Comparison of ENCODE assay signal across 1 cellular context in the genomic region with DNA sequence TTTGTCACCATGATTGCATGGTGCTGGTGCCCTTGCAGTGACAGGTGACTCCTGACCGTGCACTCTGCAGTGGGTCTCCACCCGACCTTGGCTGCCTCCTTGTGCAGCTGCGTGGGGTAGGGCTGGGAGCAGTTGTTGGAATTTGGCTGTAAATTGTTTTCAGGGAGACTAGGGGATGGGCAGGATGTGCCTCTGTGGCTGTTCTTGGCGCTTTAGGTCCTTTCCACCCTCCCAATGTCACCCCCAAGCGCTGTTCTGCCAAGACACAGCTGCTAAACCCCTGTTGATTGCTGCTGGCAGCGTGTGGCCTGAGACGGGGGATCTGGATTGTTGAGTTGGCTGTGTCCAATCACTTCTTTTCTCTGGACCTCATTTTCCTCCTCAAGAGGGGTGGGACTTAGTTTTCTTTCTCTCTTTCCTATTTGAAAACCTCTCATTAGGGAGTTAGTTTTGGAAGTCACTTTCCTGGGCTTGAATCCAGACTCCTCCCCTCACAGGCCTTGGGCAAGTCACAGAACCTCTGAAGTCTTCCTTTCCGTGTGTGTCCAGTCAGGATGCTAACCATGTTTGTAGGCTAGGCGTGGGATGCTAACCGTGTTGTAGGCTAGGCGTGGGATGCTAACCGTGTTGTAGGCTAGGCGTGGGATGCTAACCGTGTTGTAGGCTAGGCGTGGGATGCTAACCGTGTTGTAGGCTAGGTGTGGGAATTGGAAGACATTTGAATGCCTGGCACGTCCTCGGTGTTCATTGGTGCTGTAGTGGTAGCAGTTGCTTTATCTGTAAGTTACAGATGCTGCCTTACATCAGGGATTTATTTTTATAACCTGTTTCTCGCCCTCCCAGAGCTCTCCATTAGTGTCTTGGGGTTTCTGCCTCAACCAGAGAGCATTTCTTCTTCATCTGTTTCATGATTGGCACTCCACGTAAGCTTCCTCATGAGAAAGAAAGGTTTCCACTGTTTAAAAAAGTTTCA.
TF ChIP-seq lines count a peak whose summit lies in the region.

No MANE protein-coding gene starts in this region.

TF ChIP-seq in HEK293, 187 proteins besides CTCF, POLR2A, EP300 and RAD21 (continued from another document):
- TF ChIP-seq, protein P1, sequence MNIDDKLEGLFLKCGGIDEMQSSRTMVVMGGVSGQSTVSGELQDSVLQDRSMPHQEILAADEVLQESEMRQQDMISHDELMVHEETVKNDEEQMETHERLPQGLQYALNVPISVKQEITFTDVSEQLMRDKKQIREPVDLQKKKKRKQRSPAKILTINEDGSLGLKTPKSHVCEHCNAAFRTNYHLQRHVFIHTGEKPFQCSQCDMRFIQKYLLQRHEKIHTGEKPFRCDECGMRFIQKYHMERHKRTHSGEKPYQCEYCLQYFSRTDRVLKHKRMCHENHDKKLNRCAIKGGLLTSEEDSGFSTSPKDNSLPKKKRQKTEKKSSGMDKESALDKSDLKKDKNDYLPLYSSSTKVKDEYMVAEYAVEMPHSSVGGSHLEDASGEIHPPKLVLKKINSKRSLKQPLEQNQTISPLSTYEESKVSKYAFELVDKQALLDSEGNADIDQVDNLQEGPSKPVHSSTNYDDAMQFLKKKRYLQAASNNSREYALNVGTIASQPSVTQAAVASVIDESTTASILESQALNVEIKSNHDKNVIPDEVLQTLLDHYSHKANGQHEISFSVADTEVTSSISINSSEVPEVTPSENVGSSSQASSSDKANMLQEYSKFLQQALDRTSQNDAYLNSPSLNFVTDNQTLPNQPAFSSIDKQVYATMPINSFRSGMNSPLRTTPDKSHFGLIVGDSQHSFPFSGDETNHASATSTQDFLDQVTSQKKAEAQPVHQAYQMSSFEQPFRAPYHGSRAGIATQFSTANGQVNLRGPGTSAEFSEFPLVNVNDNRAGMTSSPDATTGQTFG (tag by site-specific recombination; IDR thresholded peaks at IDR 0.05; ENCODE audit: borderline replicate concordance) = no peak
- TF ChIP-seq ZNF157 (tag by site-specific recombination; IDR thresholded peaks at IDR 0.05) (no peak), ZNF561 (tag by site-specific recombination; IDR thresholded peaks at IDR 0.05; ENCODE audit: borderline replicate concordance) (no peak), ZFP3 (tag by site-specific recombination; IDR thresholded peaks at IDR 0.05; ENCODE audit: low read depth) (no peak), ZNF558 (tag by site-specific recombination; IDR thresholded peaks at IDR 0.05) (no peak), ZNF626 (tag by site-specific recombination; IDR thresholded peaks at IDR 0.05) (no peak), ZBTB1 (tag by site-specific recombination; IDR thresholded peaks at IDR 0.05) (no peak), SP7 (tag by site-specific recombination; IDR thresholded peaks at IDR 0.05) (peak; percentile 46; the same call in 1 of the 2 replicates), ZIC2 (tag by site-specific recombination; IDR thresholded peaks at IDR 0.05) (peak; percentile 47; the same call in 1 of the 2 replicates), ZBTB17 (tag by site-specific recombination; IDR thresholded peaks at IDR 0.05) (no peak), ZNF214 (tag by site-specific recombination; IDR thresholded peaks at IDR 0.05; ENCODE audit: borderline replicate concordance) (no peak), ZNF610 (tag by site-specific recombination; IDR thresholded peaks at IDR 0.05; ENCODE audit: borderline replicate concordance) (no peak), ZNF211 (tag by site-specific recombination; IDR thresholded peaks at IDR 0.05; ENCODE audit: low read depth) (no peak), GLIS2 (tag by site-specific recombination; IDR thresholded peaks at IDR 0.05) (no peak; the same call in 1 of the 2 replicates), ZNF521 (tag by site-specific recombination; IDR thresholded peaks at IDR 0.05) (no peak), SCRT2 (tag by site-specific recombination; IDR thresholded peaks at IDR 0.05) (peak; percentile 24; the same call in 1 of the 2 replicates)
